Comparison of ENCODE assay signal across 11 cellular contexts in the genomic region with DNA sequence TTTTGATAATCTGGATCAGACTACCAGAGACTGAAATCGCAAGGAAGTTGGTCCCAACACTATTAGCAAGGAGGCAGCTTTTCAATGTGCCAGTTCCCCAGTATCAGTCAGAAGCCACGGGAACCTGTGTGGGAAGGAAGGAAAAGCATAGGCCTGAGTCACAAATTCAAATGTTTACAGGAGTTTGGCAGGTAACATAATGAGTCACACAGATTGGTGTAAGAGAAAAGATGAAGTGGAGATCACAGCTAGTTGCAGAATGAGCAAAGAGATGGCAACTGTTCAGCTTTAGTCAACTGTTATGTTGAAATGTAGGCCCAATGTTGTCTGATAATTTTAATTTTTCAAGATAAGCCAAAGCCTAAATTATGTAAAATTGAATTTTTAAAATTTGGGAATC. TPM values are rescaled to one million over a fixed set of nuclear protein-coding genes. Genes with fewer than 3 reads are reported as not detected.
DNase-seq lines count a peak whose midpoint lies in the region; ATAC-seq, FAIRE-seq and TF ChIP-seq lines count a peak whose summit lies in the region.
"Had no signal": no experiment of that assay in that cellular context is flagged by ENCODE, and none has a peak within 500 bp of the region (broad histone marks: within the 10 kb centered on the region; RNA-seq: fewer than 3 reads in every experiment).

No MANE protein-coding gene starts in this region.

- BruUV-seq in Calu3 (replicated peaks; lab: Mats Ljungman, UMichigan) (no TSS peak), HCT116 (replicated peaks; lab: Mats Ljungman, UMichigan) (no TSS peak), GM12878 (replicated peaks; lab: Mats Ljungman, UMichigan) (no TSS peak)

- peak overlapping the region; percentile 3 for H3K27ac Mint-ChIP-seq in Calu3 (ENCODE audit: unreplicated experiment)
- H3K27ac Mint-ChIP-seq in osteocyte (ENCODE audit: unreplicated experiment), result no peak overlapping the region

- no peak overlapping the region for H2AFZ ChIP-seq in HCT116 (ENCODE audit: low read depth, low read length, poor library complexity, severe bottlenecking)
- no peak overlapping the region for H2AFZ ChIP-seq in GM12878 (ENCODE audit: control insufficient read depth, low read depth, low read length)

- no peak overlapping the region for H2BK15ac ChIP-seq in mesendoderm (replicated peaks; ENCODE audit: low read depth)

- H3K9me2 ChIP-seq in HCT116 (ENCODE audit: insufficient read depth), result no peaks in the 10 kb centered on the region

- H3K79me1 ChIP-seq in mesendoderm (ENCODE audit: low read length), result peaks cover 2% of the 10 kb centered on the region

- TF ChIP-seq CTCF in Calu3 (IDR thresholded peaks at IDR 0.05; ENCODE audit: unreplicated experiment) (no peak), HCT116 (IDR thresholded peaks at IDR 0.05 in 2 of 3, conservative IDR thresholded peaks at IDR 0.05 in 1 of 3; ENCODE audit: borderline replicate concordance in 1 of 3, insufficient read depth in 1 of 3, low read depth in 2 of 3, low read length in 2 of 3) (no peak), GM12878 (IDR thresholded peaks at IDR 0.05 in 2 of 3, conservative IDR thresholded peaks at IDR 0.05 in 1 of 3; ENCODE audit: control insufficient read depth in 2 of 3, extremely low read depth in 1 of 3, insufficient read depth in 1 of 3, low read depth in 3 of 3, low read length in 3 of 3) (no peak), osteocyte (IDR thresholded peaks at IDR 0.05) (no peak), heart left ventricle (IDR thresholded peaks at IDR 0.05) (no peak)

- H2BK5ac ChIP-seq in mesendoderm (ENCODE audit: low read length), result no peak overlapping the region

- H3K4me1 Mint-ChIP-seq in Calu3 (ENCODE audit: low read depth, unreplicated experiment), result peaks cover 13% of the 10 kb centered on the region
- H3K4me1 Mint-ChIP-seq in osteocyte (ENCODE audit: unreplicated experiment), result no peaks in the 10 kb centered on the region

- H3K4me1 ChIP-seq in HCT116 (ENCODE audit: control insufficient read depth in 1 of 2, insufficient read depth in 2 of 2, low read length in 2 of 2) (peaks cover 3 to 13% of the 10 kb centered on the region in 2 experiments; a peak in 3 of 4 replicates), GM12878 (ENCODE audit: control insufficient read depth, insufficient read depth, low read length) (peaks cover 25% of the 10 kb centered on the region), mesendoderm (ENCODE audit: control insufficient read depth, low read depth, low read length) (no peaks in the 10 kb centered on the region), heart left ventricle (no peaks in the 10 kb centered on the region)

- no peak overlapping the region for H3K4ac ChIP-seq in mesendoderm (ENCODE audit: low read depth, low read length)

- RAD21 ChIA-PET in HCT116 (lab: Charles Lee; ENCODE audit: low non-redundant PET in 1 of 2, low total read pairs in 2 of 2, uncharacterized antibody in 2 of 2, unreplicated experiment in 2 of 2), result no interaction called here
- RAD21 ChIA-PET in GM12878 (lab: Charles Lee; ENCODE audit: unreplicated experiment), result no interaction called here

- TF ChIP-seq EP300 in GM12878 (IDR thresholded peaks at IDR 0.05; ENCODE audit: borderline replicate concordance in 1 of 2, control insufficient read depth in 1 of 2, low read depth in 2 of 2, low read length in 2 of 2), result no peak

- H3K9ac ChIP-seq in HCT116 (ENCODE audit: low read length), result no peak overlapping the region
- no peak overlapping the region for H3K9ac ChIP-seq in GM12878 (ENCODE audit: control insufficient read depth, insufficient read depth, low read length)
- H3K9ac ChIP-seq in mesendoderm (ENCODE audit: low read length), result no peak overlapping the region

- no peak overlapping the region; the same call in 1 of the 2 replicates for H3K27ac ChIP-seq in HCT116 (ENCODE audit: low read depth, low read length)
- peak overlapping the region; percentile 64 for H3K27ac ChIP-seq in GM12878 (ENCODE audit: control insufficient read depth, insufficient read depth)
- no peak overlapping the region for H3K27ac ChIP-seq in mesendoderm (ENCODE audit: low read depth, low read length)
- no peak overlapping the region for H3K27ac ChIP-seq in heart left ventricle

- H4K8ac ChIP-seq in mesendoderm (ENCODE audit: low read depth, low read length), result no peak overlapping the region

- no peak overlapping the region for H2AK5ac ChIP-seq in mesendoderm (ENCODE audit: low read length)

- no peak overlapping the region for H2BK120ac ChIP-seq in mesendoderm (ENCODE audit: low read depth, low read length)

- H3K27me3 ChIP-seq in HCT116 (ENCODE audit: insufficient read depth, low read length), result no peaks in the 10 kb centered on the region
- no peaks in the 10 kb centered on the region for H3K27me3 ChIP-seq in GM12878 (replicated peaks in 1 of 2; ENCODE audit: control insufficient read depth in 2 of 2, insufficient read depth in 2 of 2, low read length in 1 of 2)
- H3K27me3 ChIP-seq in mesendoderm (ENCODE audit: insufficient read depth, low read length, poor library complexity), result no peaks in the 10 kb centered on the region
- H3K27me3 ChIP-seq in heart left ventricle, result no peaks in the 10 kb centered on the region

- no peaks in the 10 kb centered on the region for H4K20me1 ChIP-seq in HCT116 (ENCODE audit: insufficient read depth)
- H4K20me1 ChIP-seq in GM12878 (ENCODE audit: control insufficient read depth, insufficient read depth), result no peaks in the 10 kb centered on the region

- POLR2A ChIA-PET in HCT116 (lab: Charles Lee) (no interaction called here), GM12878 (lab: Charles Lee) (no interaction called here)

- H3K27me3 Mint-ChIP-seq in Calu3 (ENCODE audit: unreplicated experiment) (no peaks in the 10 kb centered on the region), osteocyte (ENCODE audit: unreplicated experiment) (no peaks in the 10 kb centered on the region)

- peak; percentile 35 for DNase-seq in Calu3
- DNase-seq in HCT116 (ENCODE audit: low read depth, low spot score), result peak; percentile 29
- peak; percentile 51 for DNase-seq in GM12878 (ENCODE audit: low read depth, low spot score)
- DNase-seq in mesendoderm, result peak; percentile 22
- no peak for DNase-seq in osteocyte (ENCODE audit: extremely low spot score, unreplicated experiment)
- no peak for DNase-seq in heart left ventricle
- DNase-seq: activated gamma-delta T cell treated with Interleukin-2 at 50 U/mL for 16 hours, NCI-H1105 treated with DMSO at 0.1 percent for 48 hours had no signal

- H3K4me3 ChIP-seq in HCT116 (replicated peaks in 1 of 2; ENCODE audit: low read depth in 1 of 2, low read length in 2 of 2), result no peak overlapping the region
- no peak overlapping the region for H3K4me3 ChIP-seq in GM12878
- no peak overlapping the region for H3K4me3 ChIP-seq in mesendoderm (ENCODE audit: low read length)
- no peak overlapping the region for H3K4me3 ChIP-seq in heart left ventricle
- H3K4me3 ChIP-seq: skin epidermis had no signal

- H3K9me3 ChIP-seq in HCT116 (ENCODE audit: control insufficient read depth in 1 of 2, insufficient read depth in 1 of 2, low read depth in 1 of 2, low read length in 2 of 2) (no peaks in the 10 kb centered on the region), GM12878 (replicated peaks; ENCODE audit: control insufficient read depth, insufficient read depth, low read length) (no peaks in the 10 kb centered on the region; the same call in 2 of the 3 replicates), heart left ventricle (no peaks in the 10 kb centered on the region)

- in situ Hi-C loops in GM12878 (cut with MboI), result no loop called here

- SMC1A ChIA-PET in GM12878 (lab: Charles Lee; ENCODE audit: uncharacterized antibody, unreplicated experiment), result interaction anchor here (1.2 kb wide), 1 partner anchor 78 kb away, joined by 3 read pairs; no protein-coding TSS in a partner anchor

- peak overlapping the region; percentile 32; the same call in 1 of the 2 replicates for H3K4me2 ChIP-seq in HCT116 (ENCODE audit: low read length)
- H3K4me2 ChIP-seq in GM12878 (ENCODE audit: control insufficient read depth, insufficient read depth), result peak overlapping the region; percentile 49; the same call in 1 of the 2 replicates
- no peak overlapping the region for H3K4me2 ChIP-seq in mesendoderm (ENCODE audit: low read length)

- H3K36me3 Mint-ChIP-seq in Calu3 (ENCODE audit: insufficient read depth, unreplicated experiment) (peaks cover 11% of the 10 kb centered on the region), osteocyte (ENCODE audit: unreplicated experiment) (peaks cover 26% of the 10 kb centered on the region)

- ATAC-seq in HCT116, result peak; percentile 46; the same call in 1 of the 2 replicates
- ATAC-seq in GM12878, result peak; percentile 76
- no peak for ATAC-seq in HG03432 (IDR thresholded peaks at IDR 0.05; ENCODE audit: unreplicated experiment)
- ATAC-seq in HG03571 (IDR thresholded peaks at IDR 0.05; ENCODE audit: unreplicated experiment), result no peak
- no peak for ATAC-seq in heart left ventricle

- H3K9me3 Mint-ChIP-seq in Calu3 (ENCODE audit: low read depth, unreplicated experiment) (no peaks in the 10 kb centered on the region), osteocyte (ENCODE audit: unreplicated experiment) (no peaks in the 10 kb centered on the region)

- CTCF ChIA-PET in Calu3 (lab: Charles Lee), result interaction anchor here (0.6 to 1.2 kb wide), 6 partner anchors 17 to 659 kb away, joined by 3 to 7 read pairs (median 4); partner anchors contain the start of gene FAM171A2
- CTCF ChIA-PET in HCT116 (lab: Charles Lee), result no interaction called here
- CTCF ChIA-PET in GM12878 (lab: Yijun Ruan, JAX), result no interaction called here

- TF ChIP-seq POLR2A in HCT116 (IDR thresholded peaks at IDR 0.05; ENCODE audit: borderline replicate concordance, extremely low read depth, insufficient read depth, insufficient read length) (no peak), GM12878 (IDR thresholded peaks at IDR 0.05; ENCODE audit: low read depth, low read length) (no peak), heart left ventricle (IDR thresholded peaks at IDR 0.05) (no peak)

- 33% methylated on average over 2 of the region's 2 CpGs for WGBS in GM12878 (ENCODE audit: insufficient coverage, insufficient replicate concordance, low lambda C conversion rate, missing lambda C conversion rate)
- WGBS in mesendoderm (ENCODE audit: extremely low coverage, insufficient coverage, low lambda C conversion rate), result no CpG with 5 or more reads among the region's 2 CpGs
- WGBS in heart left ventricle, 4 donors, result 83 to 93% (median 89%) methylated on average over 2 of the region's 2 CpGs

- TF ChIP-seq RAD21 in HCT116 (IDR thresholded peaks at IDR 0.05; ENCODE audit: low read depth) (no peak), GM12878 (IDR thresholded peaks at IDR 0.05; ENCODE audit: insufficient read depth, low read depth, low read length) (no peak)

- H3K4me3 Mint-ChIP-seq in Calu3 (ENCODE audit: low read depth, unreplicated experiment), result no peak overlapping the region
- H3K4me3 Mint-ChIP-seq in osteocyte (ENCODE audit: unreplicated experiment), result no peak overlapping the region

- intact Hi-C loops in Calu3 (cut with micrococcal nuclease; ENCODE audit: unreplicated experiment) (no loop called here), HCT116 (cut with micrococcal nuclease) (no loop called here), GM12878 (cut with micrococcal nuclease; ENCODE audit: unreplicated experiment) (no loop called here), heart left ventricle (cut with DNase I) (no loop called here)

- H3K79me2 ChIP-seq in HCT116 (ENCODE audit: insufficient read depth, low read length) (no peaks in the 10 kb centered on the region), GM12878 (ENCODE audit: control insufficient read depth, insufficient read depth, low read length) (no peaks in the 10 kb centered on the region), mesendoderm (ENCODE audit: control insufficient read depth, insufficient read depth, low read length) (no peaks in the 10 kb centered on the region)

- H3K18ac ChIP-seq in mesendoderm (ENCODE audit: low read length), result no peak overlapping the region

- no peak overlapping the region for H3K23ac ChIP-seq in mesendoderm (ENCODE audit: low read length)

- H3K36me3 ChIP-seq in HCT116 (ENCODE audit: control insufficient read depth in 1 of 2, insufficient read depth in 2 of 2, low read length in 2 of 2) (0 out of 4 replicates have a peak, but pooled peaks cover 0 to 2% of the 10 kb centered on the region in 2 experiments), GM12878 (ENCODE audit: control insufficient read depth in 2 of 2, insufficient read depth in 2 of 2, low read length in 1 of 2) (peaks cover 6 to 16% of the 10 kb centered on the region in 2 experiments), mesendoderm (ENCODE audit: control insufficient read depth, insufficient read depth, low read length) (no peaks in the 10 kb centered on the region), heart left ventricle (peaks cover 0 to 92% (median 76%) of the 10 kb centered on the region in 9 donors)

- H4K5ac ChIP-seq in mesendoderm (ENCODE audit: low read length), result no peak overlapping the region

- H3K56ac ChIP-seq in mesendoderm (ENCODE audit: low read length), result no peak overlapping the region

- FAIRE-seq in GM12878 (lab: Jason Lieb, UNC), result no peak

RNA-seq across cellular contexts. Expression of gene ITGA2B, which starts 28.1 kb away (rescaled TPM):
- 1.2 and 1.6 TPM in 2 replicates for total RNA-seq in Calu3 (2022)
- total RNA-seq in HCT116 (2021; ENCODE audit: unreplicated experiment), result 7.6 TPM
- polyA plus RNA-seq in HCT116 (2012), result 4.9 and 6.5 TPM in 2 replicates
- total RNA-seq in GM12878 (2013; cell fraction: nucleolus; rRNA removed), result 0.64 TPM in 1 of 2 replicates, not detected in the other
- 0.05 and 0.06 TPM in 2 replicates for total RNA-seq in GM12878 (2014; rRNA removed)
- total RNA-seq in GM12878 (2014; rRNA removed; fragmentation: Illumina TruSeq; extraction: Trizol), result 0.04 TPM in 1 of 2 replicates, not detected in the other
- total RNA-seq in GM12878 (2021), result 0.29 and 0.51 TPM in 2 replicates
- 0.09 TPM for polyA plus RNA-seq in GM12878 (2011; ENCODE audit: low read depth)
- polyA plus RNA-seq in GM12878 (2011; rRNA removed), result 0.15 TPM in 1 of 2 replicates, not detected in the other
- 0.03 TPM in 1 of 2 replicates, not detected in the other for polyA plus RNA-seq in GM12878 (2011; cell fraction: cytosol; rRNA removed)
- 0.37 and 0.48 TPM in 2 replicates for polyA plus RNA-seq in GM12878 (2011; cell fraction: nucleus; rRNA removed)
- polyA plus RNA-seq in GM12878 (2012), result 0.45 and 0.63 TPM in 2 replicates
- polyA plus RNA-seq in GM12878 (2014; fragmentation: Illumina TruSeq; extraction: Trizol), result not detected in 2 replicates
- polyA plus RNA-seq in GM12878 (2014; fragmentation: Nextera tagmentation; extraction: Ambion mirVana), result under 1 TPM; 0.34 to 0.46 TPM
- 0.12 and 0.39 TPM in 2 replicates for polyA plus RNA-seq in GM12878 (2014; rRNA removed)
- polyA plus RNA-seq in GM12878 (2016; fragmentation: Nextera tagmentation; extraction: Ambion mirVana), result under 1 TPM; 0.21 to 0.27 TPM
- not detected in 2 replicates for polyA minus RNA-seq in GM12878 (2011; rRNA and poly(A)+ RNA removed)
- not detected in 2 replicates for polyA minus RNA-seq in GM12878 (2011; cell fraction: cytosol; rRNA and poly(A)+ RNA removed)
- polyA minus RNA-seq in GM12878 (2011; cell fraction: nucleus; rRNA and poly(A)+ RNA removed), result 0.12 TPM in 1 of 2 replicates, not detected in the other
- polyA plus RNA-seq in mesendoderm (2013, experiment 1 of 2), result 1.3 TPM
- polyA plus RNA-seq in mesendoderm (2013, experiment 2 of 2), result 1.7 TPM
- 0.81 and 0.86 TPM in 2 replicates for total RNA-seq in osteocyte
- 1 to 10 TPM in 2 of 9 donors, under 1 TPM in 7; 0.16 to 1.8 (median 0.37) TPM for total RNA-seq in heart left ventricle
- under 1 TPM; 0.22 to 0.34 TPM for polyA plus RNA-seq in heart left ventricle

RNA-seq across cellular contexts. Expression of gene FAM171A2, which starts 53.9 kb away (rescaled TPM):
- 0.95 and 2.0 TPM in 2 replicates for total RNA-seq in Calu3 (2022)
- total RNA-seq in HCT116 (2021; ENCODE audit: unreplicated experiment), result 18.0 TPM
- 12.5 and 12.7 TPM in 2 replicates for polyA plus RNA-seq in HCT116 (2012)
- 0.37 TPM in 1 of 2 replicates, not detected in the other for total RNA-seq in GM12878 (2013; cell fraction: nucleolus; rRNA removed)
- total RNA-seq in GM12878 (2014; rRNA removed), result 1.1 and 1.3 TPM in 2 replicates
- total RNA-seq in GM12878 (2014; rRNA removed; fragmentation: Illumina TruSeq; extraction: Trizol), result 0.09 and 0.36 TPM in 2 replicates
- 1.3 and 1.7 TPM in 2 replicates for total RNA-seq in GM12878 (2021)
- 0.10 TPM for polyA plus RNA-seq in GM12878 (2011; ENCODE audit: low read depth)
- polyA plus RNA-seq in GM12878 (2011; rRNA removed), result 0.04 and 0.18 TPM in 2 replicates
- polyA plus RNA-seq in GM12878 (2011; cell fraction: cytosol; rRNA removed), result 0.16 and 0.33 TPM in 2 replicates
- polyA plus RNA-seq in GM12878 (2011; cell fraction: nucleus; rRNA removed), result 0.34 and 0.39 TPM in 2 replicates
- 0.57 and 0.59 TPM in 2 replicates for polyA plus RNA-seq in GM12878 (2012)
- 0.13 TPM in 1 of 2 replicates, not detected in the other for polyA plus RNA-seq in GM12878 (2014; fragmentation: Illumina TruSeq; extraction: Trizol)
- under 1 TPM in 1 of 2 experiments, not detected in 1; 0.09 TPM for polyA plus RNA-seq in GM12878 (2014; fragmentation: Nextera tagmentation; extraction: Ambion mirVana)
- polyA plus RNA-seq in GM12878 (2014; rRNA removed), result 0.82 and 1.1 TPM in 2 replicates
- under 1 TPM in 1 of 2 experiments, not detected in 1; 0.08 TPM for polyA plus RNA-seq in GM12878 (2016; fragmentation: Nextera tagmentation; extraction: Ambion mirVana)
- 0.22 and 0.41 TPM in 2 replicates for polyA minus RNA-seq in GM12878 (2011; rRNA and poly(A)+ RNA removed)
- 0.83 TPM in 1 of 2 replicates, not detected in the other for polyA minus RNA-seq in GM12878 (2011; cell fraction: cytosol; rRNA and poly(A)+ RNA removed)
- polyA minus RNA-seq in GM12878 (2011; cell fraction: nucleus; rRNA and poly(A)+ RNA removed), result 0.12 and 0.38 TPM in 2 replicates
- polyA plus RNA-seq in mesendoderm (2013, experiment 1 of 2), result 6.5 TPM
- polyA plus RNA-seq in mesendoderm (2013, experiment 2 of 2), result 6.4 TPM
- total RNA-seq in osteocyte, result 26.1 and 26.9 TPM in 2 replicates
- total RNA-seq in heart left ventricle, result 1 to 10 TPM in 3 of 9 donors, under 1 TPM in 6; 0.40 to 2.1 (median 0.87) TPM
- polyA plus RNA-seq in heart left ventricle, result under 1 TPM; 0.42 to 0.51 TPM

Comparison
In these comparisons a context has a peak if more than half of its experiments do, and no peak if none do; other contexts are left out.
1. DNase-seq: peak in Calu3 (single experiment), HCT116 (single experiment), GM12878 (single experiment) and mesendoderm (single experiment); none in osteocyte (single experiment) and heart left ventricle (0 of 5).
2. ATAC-seq: peak in HCT116 (single experiment) and GM12878 (single experiment); none in HG03432 (single experiment), HG03571 (single experiment) and heart left ventricle (0 of 4).